Comparison of ENCODE assay signal across 18 cellular contexts in genomic region chr11:73145986-73146575, GRCh38. TPM values are rescaled to one million over a fixed set of nuclear protein-coding genes. Genes with fewer than 3 reads are reported as not detected.
DNase-seq lines count a peak whose midpoint lies in the region; ATAC-seq and TF ChIP-seq lines count a peak whose summit lies in the region.
"Had no signal": no experiment of that assay in that cellular context is flagged by ENCODE, and none has a peak within 500 bp of the region (broad histone marks: within the 10 kb centered on the region; RNA-seq: fewer than 3 reads in every experiment).

No MANE protein-coding gene starts in this region.

- peaks cover 64% of the 10 kb centered on the region for H3K4me1 Mint-ChIP-seq in activated CD4-positive, alpha-beta T cell treated with anti-CD3 and anti-CD28 coated beads, Interleukin-2, amount 10 ng/mL, durations not matched to agents 7 days and 5 days
- peaks cover 49 to 71% (median 56%) of the 10 kb centered on the region in 3 donors for H3K4me1 Mint-ChIP-seq in IgD-negative memory B cell
- H3K4me1 Mint-ChIP-seq in effector memory CD8-positive, alpha-beta T cell (ENCODE audit: low read depth in 2 of 2), result peaks cover 20 to 22% of the 10 kb centered on the region in 2 donors

- H3K36me3 Mint-ChIP-seq in activated CD4-positive, alpha-beta T cell treated with anti-CD3 and anti-CD28 coated beads, Interleukin-2, amount 10 ng/mL, durations not matched to agents 7 days and 5 days (ENCODE audit: low read depth), result no peaks in the 10 kb centered on the region
- peaks cover 1% of the 10 kb centered on the region for H3K36me3 Mint-ChIP-seq in IgD-negative memory B cell
- H3K36me3 Mint-ChIP-seq in effector memory CD8-positive, alpha-beta T cell (ENCODE audit: insufficient read depth), result peaks cover 30% of the 10 kb centered on the region
- H3K36me3 Mint-ChIP-seq: activated CD4-positive, alpha-beta memory T cell treated with anti-CD3 and anti-CD28 coated beads for 36 hours had no signal

- 94 to 98% (median 95%) methylated on average over 6 of the region's 6 CpGs for WGBS in spleen, 5 donors
- 91 to 100% methylated on average over 1 to 6 of the region's 6 CpGs for WGBS in transverse colon (ENCODE audit: low coverage in 1 of 2), 2 donors

- H3K36me3 ChIP-seq in spleen, result no peaks in the 10 kb centered on the region
- H3K36me3 ChIP-seq in transverse colon, result no peaks in the 10 kb centered on the region
- H3K36me3 ChIP-seq: left lung, pancreas, suprapubic skin had no signal

- no peaks in the 10 kb centered on the region for H3K9me3 ChIP-seq in spleen
- H3K9me3 ChIP-seq in transverse colon, result no peaks in the 10 kb centered on the region
- H3K9me3 ChIP-seq: left lung, pancreas, suprapubic skin had no signal

- TF ChIP-seq CTCF in spleen (IDR thresholded peaks at IDR 0.05 in 8 of 11, conservative IDR thresholded peaks at IDR 0.05 in 3 of 11) (no peak), transverse colon (IDR thresholded peaks at IDR 0.05) (no peak)

- no peaks in the 10 kb centered on the region for H3K27me3 Mint-ChIP-seq in activated CD4-positive, alpha-beta T cell treated with anti-CD3 and anti-CD28 coated beads, Interleukin-2, amount 10 ng/mL, durations not matched to agents 7 days and 5 days
- H3K27me3 Mint-ChIP-seq in IgD-negative memory B cell, result no peaks in the 10 kb centered on the region
- H3K27me3 Mint-ChIP-seq in effector memory CD8-positive, alpha-beta T cell, result no peaks in the 10 kb centered on the region
- H3K27me3 Mint-ChIP-seq: activated CD4-positive, alpha-beta memory T cell treated with anti-CD3 and anti-CD28 coated beads for 36 hours; activated T-cell treated with anti-CD3 and anti-CD28 coated beads, Interleukin-2, amount 50 U/mL, for 24 hours had no signal

- TF ChIP-seq POLR2A in spleen (IDR thresholded peaks at IDR 0.05), result no peak
- no peak for TF ChIP-seq POLR2A in transverse colon (IDR thresholded peaks at IDR 0.05)

- H3K27me3 ChIP-seq in spleen (replicated peaks in 1 of 7), result no peaks in the 10 kb centered on the region
- H3K27me3 ChIP-seq in transverse colon, result no peaks in the 10 kb centered on the region
- H3K27me3 ChIP-seq: dorsolateral prefrontal cortex, left lung, pancreas, suprapubic skin had no signal

- H3K9me3 Mint-ChIP-seq in activated CD4-positive, alpha-beta T cell treated with anti-CD3 and anti-CD28 coated beads, Interleukin-2, amount 10 ng/mL, durations not matched to agents 7 days and 5 days, result no peaks in the 10 kb centered on the region
- H3K9me3 Mint-ChIP-seq in IgD-negative memory B cell, result no peaks in the 10 kb centered on the region
- H3K9me3 Mint-ChIP-seq in effector memory CD8-positive, alpha-beta T cell, result no peaks in the 10 kb centered on the region
- H3K9me3 Mint-ChIP-seq: activated CD4-positive, alpha-beta memory T cell treated with anti-CD3 and anti-CD28 coated beads for 36 hours; activated T-cell treated with anti-CD3 and anti-CD28 coated beads, Interleukin-2, amount 50 U/mL, for 24 hours had no signal

- intact Hi-C loops in spleen (cut with DNase I; ENCODE audit: low total_unique reads) (no loop called here), transverse colon (cut with DNase I; ENCODE audit: low total_unique reads) (no loop called here)

- no peak for TF ChIP-seq EP300 in transverse colon (IDR thresholded peaks at IDR 0.05; ENCODE audit: low read depth)

- H3K27ac ChIP-seq in spleen (peak overlapping the region in 5 of 8 donors; percentile 2 to 98 (median 41)), transverse colon (no peak overlapping the region)
- H3K27ac ChIP-seq: left lung, pancreas, suprapubic skin had no signal

- POLR2A ChIA-PET in activated CD4-positive, alpha-beta T cell treated with anti-CD3 and anti-CD28 coated beads, Interleukin-2, amount 10 ng/mL, durations not matched to agents 7 days and 5 days (lab: Charles Lee), result no interaction called here

- ATAC-seq in effector memory CD8-positive, alpha-beta T cell (replicated peaks), result no peak
- ATAC-seq: left lung, pancreas had no signal

- no peak for DNase-seq in activated CD4-positive, alpha-beta T cell treated with anti-CD3 and anti-CD28 coated beads, Interleukin-2, amount 10 ng/mL, durations not matched to agents 7 days and 5 days
- no peak for DNase-seq in activated CD4-positive, alpha-beta T cell treated with anti-CD3 and anti-CD28 coated beads for 1 hour
- DNase-seq in effector memory CD8-positive, alpha-beta T cell, result no peak
- peak; percentile 56 for DNase-seq in spleen
- no peak for DNase-seq in AG08396 (ENCODE audit: low spot score)
- DNase-seq in transverse colon, result no peak
- no peak for DNase-seq in NCI-H2081 (lab: John Stamatoyannopoulos, UW)
- DNase-seq: activated CD4-positive, alpha-beta memory T cell treated with anti-CD3 and anti-CD28 coated beads for 36 hours; activated T-cell treated with anti-CD3 and anti-CD28 coated beads, Interleukin-2, amount 50 U/mL, for 24 hours; dorsolateral prefrontal cortex; GOT3; left lung; NCI-H1436 treated with DMSO at 0.1 percent for 48 hours; NCI-H345; T-helper 1 cell had no signal

- no peak overlapping the region for H3K4me3 ChIP-seq in spleen
- no peak overlapping the region for H3K4me3 ChIP-seq in transverse colon
- H3K4me3 ChIP-seq: dorsolateral prefrontal cortex, left lung, pancreas, suprapubic skin had no signal

- in situ Hi-C loops in transverse colon (cut with MboI; ENCODE audit: low pct_ligation_motif_present in 1 of 4, low pct_unique_long_range_greater_than_20kb in 1 of 4, low sequenced_read_pairs in 3 of 4), result no loop called here

- H3K4me1 ChIP-seq in spleen (peaks cover 24 to 85% (median 68%) of the 10 kb centered on the region in 6 donors), transverse colon (peaks cover 12 to 26% (median 19%) of the 10 kb centered on the region in 4 donors)

- H3K4me3 Mint-ChIP-seq in activated CD4-positive, alpha-beta T cell treated with anti-CD3 and anti-CD28 coated beads, Interleukin-2, amount 10 ng/mL, durations not matched to agents 7 days and 5 days, result no peak overlapping the region
- H3K4me3 Mint-ChIP-seq in IgD-negative memory B cell, result peak overlapping the region in 3 of 4 donors; percentile 55 to 80 (median 80)
- no peak overlapping the region for H3K4me3 Mint-ChIP-seq in effector memory CD8-positive, alpha-beta T cell
- H3K4me3 Mint-ChIP-seq: activated CD4-positive, alpha-beta memory T cell treated with anti-CD3 and anti-CD28 coated beads for 36 hours; activated T-cell treated with anti-CD3 and anti-CD28 coated beads, Interleukin-2, amount 50 U/mL, for 24 hours had no signal

- H3K27ac Mint-ChIP-seq in activated CD4-positive, alpha-beta T cell treated with anti-CD3 and anti-CD28 coated beads, Interleukin-2, amount 10 ng/mL, durations not matched to agents 7 days and 5 days, result peak overlapping the region; percentile 71
- H3K27ac Mint-ChIP-seq in IgD-negative memory B cell, result peak overlapping the region; percentile 69 to 93 (median 84)
- peak overlapping the region; percentile 46 to 76 for H3K27ac Mint-ChIP-seq in effector memory CD8-positive, alpha-beta T cell
- H3K27ac Mint-ChIP-seq: activated T-cell treated with anti-CD3 and anti-CD28 coated beads, Interleukin-2, amount 50 U/mL, for 24 hours had no signal

- CTCF ChIA-PET in activated CD4-positive, alpha-beta T cell treated with anti-CD3 and anti-CD28 coated beads, Interleukin-2, amount 10 ng/mL, durations not matched to agents 7 days and 5 days (lab: Charles Lee), result interaction anchor here (1.1 to 6.7 kb wide), 4 partner anchors 9 to 32 kb away, joined by 3 to 86 read pairs (median 8); no protein-coding TSS in a partner anchor

RNA-seq across cellular contexts. Expression of gene FCHSD2, which starts 4.0 kb away (rescaled TPM):
- total RNA-seq in activated CD4-positive, alpha-beta T cell treated with anti-CD3 and anti-CD28 coated beads, Interleukin-2, amount 10 ng/mL, durations not matched to agents 7 days and 5 days, result 10 to 100 TPM; 52.8 to 57.2 TPM
- polyA plus RNA-seq in IgD-negative memory B cell (72.1 TPM), spleen (10 to 100 TPM; 30.2 to 35.0 (median 32.2) TPM)
- total RNA-seq in spleen (100 to 1,000 TPM in 4 of 7 donors, 10 to 100 TPM in 3; 66.1 to 129 (median 110) TPM), transverse colon (10 to 100 TPM in 3 of 4 donors, 1 to 10 TPM in 1; 9.1 to 15.9 (median 15.0) TPM)

Comparison
In these comparisons a context has a peak if more than half of its experiments do, and no peak if none do; other contexts are left out.
1. H3K4me3 Mint-ChIP-seq: peak in IgD-negative memory B cell (3 of 4); none in activated CD4-positive, alpha-beta T cell treated with anti-CD3 and anti-CD28 coated beads, Interleukin-2, amount 10 ng/mL, durations not matched to agents 7 days and 5 days (single experiment) and effector memory CD8-positive, alpha-beta T cell (0 of 2).
2. H3K27ac ChIP-seq: peak in spleen (5 of 8); none in transverse colon (0 of 4).
3. Peak in every context shown above with its lines, with median percentiles within 50 percentile points of each other: H3K27ac Mint-ChIP-seq.